In the genomic region with DNA sequence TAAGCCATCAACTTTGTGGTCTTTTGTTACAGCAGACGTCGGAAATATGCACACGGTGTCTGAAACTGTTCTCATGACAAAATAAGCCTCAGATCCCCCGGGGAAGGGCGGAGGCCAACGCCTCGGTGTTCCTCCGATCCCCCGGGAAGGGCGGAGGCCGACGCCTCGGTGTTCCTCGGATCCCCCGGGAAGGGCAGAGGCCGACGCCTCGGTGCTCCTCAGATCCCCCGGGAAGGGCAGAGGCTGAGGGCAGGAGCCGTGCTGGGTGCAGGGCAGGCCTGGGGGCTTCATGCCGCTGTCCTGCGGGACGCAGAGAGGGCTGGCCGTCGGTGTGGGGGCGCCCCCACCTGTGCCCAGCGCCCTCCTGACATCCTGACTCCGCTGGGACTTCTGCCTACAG, we compare ENCODE assay signal across 34 cellular contexts. TPM values are rescaled to one million over a fixed set of nuclear protein-coding genes. Genes with fewer than 3 reads are reported as not detected.
"Had no signal": no experiment of that assay in that cellular context is flagged by ENCODE, and none has a peak within 500 bp of the region (broad histone marks: within the 10 kb centered on the region; RNA-seq: fewer than 3 reads in every experiment).

No MANE protein-coding gene starts in this region.

- H3K4me1 ChIP-seq: SJCRH30 had no signal

- FAIRE-seq: colon had no signal

- H3K9me3 Mint-ChIP-seq: activated naive CD4-positive, alpha-beta T cell treated with anti-CD3 and anti-CD28 coated beads, Interleukin-2, amount 10 ng/mL, durations not matched to agents 7 days and 5 days; activated naive CD8-positive, alpha-beta T cell treated with anti-CD3 and anti-CD28 coated beads, Interleukin-2, amount 10 ng/mL, durations not matched to agents 7 days and 5 days; activated T-cell treated with anti-CD3 and anti-CD28 coated beads, Interleukin-2, amount 50 U/mL, for 24 hours; activated T-helper 1 cell treated with anti-CD3 and anti-CD28 coated beads, Interleukin-12 subunit alpha, Interleukin-12 subunit beta, Interleukin-2, Interleukin-4 antibody, amounts not matched to agents 30 ng/mL and 10 ng/mL and 1 ng/mL, durations not matched to agents 14 hours and 24 hours and 36 hours had no signal

- H3K27me3 ChIP-seq: adrenal gland, SJCRH30 had no signal

- H3K4me3 Mint-ChIP-seq: activated CD8-positive, alpha-beta memory T cell treated with anti-CD3 and anti-CD28 coated beads, Interleukin-2, amount 10 ng/mL, durations not matched to agents 7 days and 5 days; activated naive CD4-positive, alpha-beta T cell treated with anti-CD3 and anti-CD28 coated beads, Interleukin-2, amount 10 ng/mL, durations not matched to agents 7 days and 5 days; activated naive CD8-positive, alpha-beta T cell treated with anti-CD3 and anti-CD28 coated beads, Interleukin-2, amount 10 ng/mL, durations not matched to agents 7 days and 5 days; activated T-cell treated with anti-CD3 and anti-CD28 coated beads, Interleukin-2, amount 50 U/mL, for 24 hours; activated T-helper 1 cell treated with anti-CD3 and anti-CD28 coated beads, Interleukin-12 subunit alpha, Interleukin-12 subunit beta, Interleukin-2, Interleukin-4 antibody, amounts not matched to agents 30 ng/mL and 10 ng/mL and 1 ng/mL, durations not matched to agents 14 hours and 24 hours and 36 hours had no signal

- H3K4me3 ChIP-seq: adrenal gland, SJCRH30 had no signal

- H3K9me3 ChIP-seq: adrenal gland, SJCRH30 had no signal

- DNase-seq: activated CD4-positive, alpha-beta T cell treated with anti-CD3 and anti-CD28 coated beads for 48 hours; activated CD4-positive, alpha-beta T cell treated with anti-CD3 and anti-CD28 coated beads, Interleukin-2, amount 50 U/mL, for 48 hours; activated CD4-positive, CD25-positive, alpha-beta regulatory T cell treated with anti-CD3 and anti-CD28 coated beads, Interleukin-2, amount 50 U/mL, for 72 hours; activated CD8-positive, alpha-beta memory T cell treated with anti-CD3 and anti-CD28 coated beads, Interleukin-2, amount 10 ng/mL, durations not matched to agents 7 days and 5 days; activated gamma-delta T cell; activated naive CD4-positive, alpha-beta T cell treated with anti-CD3 and anti-CD28 coated beads, Interleukin-2, amount 10 ng/mL, durations not matched to agents 7 days and 5 days; activated naive CD8-positive, alpha-beta T cell treated with anti-CD3 and anti-CD28 coated beads, Interleukin-2, amount 10 ng/mL, durations not matched to agents 7 days and 5 days; activated T-cell treated with anti-CD3 and anti-CD28 coated beads, Interleukin-2, amount 50 U/mL, for 24 hours; adrenal gland; anterior cingulate cortex; cerebellar nuclear complex; NCI-H1048; NCI-H1417; NCI-H1694; NCI-H2029; NCI-H2107; NCI-H2171 treated with DMSO at 0.1 percent for 48 hours; NCI-H226; NCI-H526; NCI-H774; NK-92 treated with Interleukin-12 subunit alpha and Interleukin-12 subunit beta, amount 100 ng/mL, for 24 hours; OCI-M1; Right ventricle myocardium superior; RPMI8226; SJCRH30; SW 1271 had no signal

- ATAC-seq: activated CD8-positive, alpha-beta memory T cell treated with anti-CD3 and anti-CD28 coated beads, Interleukin-2, amount 10 ng/mL, durations not matched to agents 7 days and 5 days; SK-N-SH treated with all-trans-retinoic acid at 6 μM for 48 hours had no signal

- H3K27ac Mint-ChIP-seq: activated CD8-positive, alpha-beta memory T cell treated with anti-CD3 and anti-CD28 coated beads, Interleukin-2, amount 10 ng/mL, durations not matched to agents 7 days and 5 days; activated naive CD4-positive, alpha-beta T cell treated with anti-CD3 and anti-CD28 coated beads, Interleukin-2, amount 10 ng/mL, durations not matched to agents 7 days and 5 days; activated naive CD8-positive, alpha-beta T cell treated with anti-CD3 and anti-CD28 coated beads, Interleukin-2, amount 10 ng/mL, durations not matched to agents 7 days and 5 days; activated T-cell treated with anti-CD3 and anti-CD28 coated beads, Interleukin-2, amount 50 U/mL, for 24 hours; activated T-helper 1 cell treated with anti-CD3 and anti-CD28 coated beads, Interleukin-12 subunit alpha, Interleukin-12 subunit beta, Interleukin-2, Interleukin-4 antibody, amounts not matched to agents 30 ng/mL and 10 ng/mL and 1 ng/mL, durations not matched to agents 14 hours and 24 hours and 36 hours had no signal

- H3K27ac ChIP-seq: adrenal gland, SJCRH30 had no signal

RNA-seq across cellular contexts. Expression of a gene that starts 4.7 kb away (rescaled TPM):
- total RNA-seq: activated CD8-positive, alpha-beta memory T cell treated with anti-CD3 and anti-CD28 coated beads, Interleukin-2, amount 10 ng/mL, durations not matched to agents 7 days and 5 days; activated T-helper 1 cell treated with anti-CD3 and anti-CD28 coated beads, Interleukin-12 subunit alpha, Interleukin-12 subunit beta, Interleukin-2, Interleukin-4 antibody, amounts not matched to agents 30 ng/mL and 10 ng/mL and 1 ng/mL, durations not matched to agents 14 hours and 24 hours and 36 hours; cardiac septum; LHCN-M2; M059J; NCI-H460; Right ventricle myocardium superior; SJCRH30; T-helper 1 cell treated with Interleukin-12 subunit alpha and Interleukin-12 subunit beta and Interleukin-4 antibody, amounts not matched to agents 30 ng/mL and 1 ng/mL, for 36 hours had no signal

RNA-seq across cellular contexts. Expression of a gene that starts 50.9 kb away (rescaled TPM):
- total RNA-seq: activated naive CD8-positive, alpha-beta T cell treated with anti-CD3 and anti-CD28 coated beads, Interleukin-2, amount 10 ng/mL, durations not matched to agents 7 days and 5 days; activated T-helper 1 cell treated with anti-CD3 and anti-CD28 coated beads, Interleukin-12 subunit alpha, Interleukin-12 subunit beta, Interleukin-2, Interleukin-4 antibody, amounts not matched to agents 30 ng/mL and 10 ng/mL and 1 ng/mL, durations not matched to agents 14 hours and 24 hours and 36 hours; cardiac septum; LHCN-M2; M059J; NCI-H460; Right ventricle myocardium superior; SJCRH30; T-helper 1 cell treated with Interleukin-12 subunit alpha and Interleukin-12 subunit beta and Interleukin-4 antibody, amounts not matched to agents 30 ng/mL and 1 ng/mL, for 36 hours had no signal
